Comparison of ENCODE assay signal across 1 cellular context in genomic region chr14:76113691-76114090, GRCh38.
TF ChIP-seq lines count a peak whose summit lies in the region.

No MANE protein-coding gene starts in this region.

TF ChIP-seq in GM23338, 12 proteins besides CTCF, POLR2A, EP300 and RAD21 (continued from another document):
- TF ChIP-seq ZNF462 (CRISPR knock-in tag; IDR thresholded peaks at IDR 0.05), result no peak
- no peak for TF ChIP-seq CREB1 (CRISPR knock-in tag; IDR thresholded peaks at IDR 0.05; ENCODE audit: low read depth)
- peak; percentile 9; the same call in 1 of the 2 replicates for TF ChIP-seq NANOG (IDR thresholded peaks at IDR 0.05; ENCODE audit: borderline replicate concordance)
TF ChIP-seq in GM23338: peak in this region for 2.
